3 cellular contexts compared by ENCODE assay signal in the genomic region with DNA sequence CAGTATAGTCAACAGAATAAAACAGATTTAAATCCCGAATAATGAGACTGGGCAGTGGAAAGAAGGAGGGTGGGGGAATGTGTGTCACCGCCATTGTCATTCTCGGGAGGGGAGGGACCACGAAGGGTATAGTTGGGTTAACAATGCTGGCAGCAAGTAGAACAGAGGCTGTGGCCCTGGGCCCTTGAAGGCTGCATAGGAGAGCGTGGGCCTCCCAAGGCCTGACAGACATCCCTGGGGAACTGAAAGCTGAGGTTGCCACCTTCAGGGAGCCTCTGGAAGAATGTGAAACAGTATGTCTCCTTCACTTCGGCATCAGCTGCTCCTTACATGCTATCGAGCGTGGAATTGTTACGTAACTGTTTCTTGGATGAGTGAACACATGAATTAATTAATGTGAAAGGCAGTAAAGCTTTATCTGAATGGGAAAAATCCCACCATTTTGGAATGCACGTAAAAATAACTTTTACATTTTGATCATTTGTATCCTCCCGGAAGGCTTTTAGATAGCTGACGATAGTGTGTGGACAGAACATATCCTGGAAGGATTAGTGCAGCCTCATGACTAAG.
TF ChIP-seq lines count a peak whose summit lies in the region.

No MANE protein-coding gene starts in this region.

TF ChIP-seq in SK-N-SH treated with all-trans-retinoic acid at 6 μM for 48 hours, 23 proteins besides CTCF, POLR2A, EP300 and RAD21:
- TF ChIP-seq CSRNP3 (CRISPR knock-in tag; IDR thresholded peaks at IDR 0.05) (no peak), ZFP3 (CRISPR knock-in tag; IDR thresholded peaks at IDR 0.05) (peak; percentile 93)
TF ChIP-seq in SK-N-SH treated with all-trans-retinoic acid at 6 μM for 48 hours: peak in this region for 1.

TF ChIP-seq in SK-N-SH, 30 proteins besides CTCF, POLR2A, EP300 and RAD21:
- TF ChIP-seq SMC3 (IDR thresholded peaks at IDR 0.05; ENCODE audit: low read depth, low read length) (no peak), TCF12 (IDR thresholded peaks at IDR 0.05) (no peak), FOSL2 (IDR thresholded peaks at IDR 0.05; ENCODE audit: borderline replicate concordance, low read depth) (no peak), MEF2A (IDR thresholded peaks at IDR 0.05; ENCODE audit: borderline replicate concordance, low read depth) (no peak), USF2 (IDR thresholded peaks at IDR 0.05; ENCODE audit: borderline replicate concordance, low read depth, low read length) (no peak), NFIC (IDR thresholded peaks at IDR 0.05; ENCODE audit: borderline replicate concordance) (no peak), IRF3 (IDR thresholded peaks at IDR 0.05; ENCODE audit: low read depth, low read length) (no peak), YY1 (IDR thresholded peaks at IDR 0.05; ENCODE audit: low read depth) (no peak), TAF1 (IDR thresholded peaks at IDR 0.05; ENCODE audit: borderline replicate concordance, low read depth, low read length) (no peak)
- TF ChIP-seq, protein P1, sequence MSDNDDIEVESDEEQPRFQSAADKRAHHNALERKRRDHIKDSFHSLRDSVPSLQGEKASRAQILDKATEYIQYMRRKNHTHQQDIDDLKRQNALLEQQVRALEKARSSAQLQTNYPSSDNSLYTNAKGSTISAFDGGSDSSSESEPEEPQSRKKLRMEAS (IDR thresholded peaks at IDR 0.05; ENCODE audit: low read depth): no peak
TF ChIP-seq in SK-N-SH: peak in this region for 0.

TF ChIP-seq in H1, 55 proteins besides CTCF, POLR2A, EP300 and RAD21:
- TF ChIP-seq EZH2 (IDR thresholded peaks at IDR 0.05; ENCODE audit: low read depth, low read length, severe bottlenecking): no peak
- no peak for TF ChIP-seq TCF12 (IDR thresholded peaks at IDR 0.05; ENCODE audit: low read depth, low read length)
- peak; percentile 84 for TF ChIP-seq TBP (IDR thresholded peaks at IDR 0.05; ENCODE audit: low read depth, low read length)
- TF ChIP-seq KDM4A (IDR thresholded peaks at IDR 0.05; ENCODE audit: low read depth, low read length, severe bottlenecking): no peak
- no peak for TF ChIP-seq SIX5 (IDR thresholded peaks at IDR 0.05; ENCODE audit: low read depth, low read length)
- no peak for TF ChIP-seq HDAC2 (IDR thresholded peaks at IDR 0.05; ENCODE audit: borderline replicate concordance in 1 of 2, low read depth in 2 of 2, low read length in 2 of 2)
- TF ChIP-seq, protein P2, sequence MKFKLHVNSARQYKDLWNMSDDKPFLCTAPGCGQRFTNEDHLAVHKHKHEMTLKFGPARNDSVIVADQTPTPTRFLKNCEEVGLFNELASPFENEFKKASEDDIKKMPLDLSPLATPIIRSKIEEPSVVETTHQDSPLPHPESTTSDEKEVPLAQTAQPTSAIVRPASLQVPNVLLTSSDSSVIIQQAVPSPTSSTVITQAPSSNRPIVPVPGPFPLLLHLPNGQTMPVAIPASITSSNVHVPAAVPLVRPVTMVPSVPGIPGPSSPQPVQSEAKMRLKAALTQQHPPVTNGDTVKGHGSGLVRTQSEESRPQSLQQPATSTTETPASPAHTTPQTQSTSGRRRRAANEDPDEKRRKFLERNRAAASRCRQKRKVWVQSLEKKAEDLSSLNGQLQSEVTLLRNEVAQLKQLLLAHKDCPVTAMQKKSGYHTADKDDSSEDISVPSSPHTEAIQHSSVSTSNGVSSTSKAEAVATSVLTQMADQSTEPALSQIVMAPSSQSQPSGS (IDR thresholded peaks at IDR 0.05; ENCODE audit: low read length): no peak
- TF ChIP-seq YY1 (IDR thresholded peaks at IDR 0.05; ENCODE audit: low read depth, low read length): peak; percentile 51; the same call in 1 of the 2 replicates
- no peak for TF ChIP-seq EGR1 (IDR thresholded peaks at IDR 0.05; ENCODE audit: borderline replicate concordance, low read depth, low read length)
- no peak for TF ChIP-seq CTBP2 (IDR thresholded peaks at IDR 0.05; ENCODE audit: borderline replicate concordance, insufficient read depth, insufficient read length, low read length)
